ENCODE assay signal across 20 cellular contexts in the genomic region with DNA sequence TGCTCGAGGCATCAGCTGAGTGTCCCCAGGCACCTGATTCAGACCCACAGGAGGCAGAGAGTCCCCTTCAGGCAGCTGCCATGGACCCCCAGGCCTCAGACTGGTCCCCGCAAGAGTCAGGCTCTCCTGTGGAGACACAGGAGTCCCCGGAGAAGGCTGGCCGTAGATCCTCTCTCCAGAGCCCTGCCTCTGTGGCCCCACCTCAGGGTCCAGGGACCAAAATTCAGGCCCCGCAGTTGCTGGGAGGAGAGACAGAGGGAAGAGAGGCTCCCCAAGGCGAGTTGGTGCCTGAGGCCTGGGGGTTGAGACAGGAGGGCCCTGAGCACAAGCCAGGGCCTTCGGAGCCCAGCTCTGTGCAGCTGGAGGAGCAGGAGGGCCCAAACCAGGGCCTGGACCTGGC. TPM values are rescaled to one million over a fixed set of nuclear protein-coding genes. Genes with fewer than 3 reads are reported as not detected.
DNase-seq lines count a peak whose midpoint lies in the region; ATAC-seq and TF ChIP-seq lines count a peak whose summit lies in the region.
"Had no signal": no experiment of that assay in that cellular context is flagged by ENCODE, and none has a peak within 500 bp of the region (broad histone marks: within the 10 kb centered on the region; RNA-seq: fewer than 3 reads in every experiment).

No MANE protein-coding gene starts in this region.

- no peaks in the 10 kb centered on the region for H3K79me2 ChIP-seq in hepatocyte

- POLR2A ChIA-PET in Caco-2 (lab: Charles Lee): no interaction called here
- POLR2A ChIA-PET in Panc1 (lab: Charles Lee): no interaction called here

- no peaks in the 10 kb centered on the region for H3K27me3 ChIP-seq in Caco-2 (replicated peaks; ENCODE audit: control insufficient read depth, insufficient read depth, low read length)
- no peaks in the 10 kb centered on the region for H3K27me3 ChIP-seq in Panc1 (ENCODE audit: control insufficient read depth, insufficient read depth, low read length)
- H3K27me3 ChIP-seq in hepatocyte: no peaks in the 10 kb centered on the region

- H3K4me3 Mint-ChIP-seq in Caco-2 (ENCODE audit: unreplicated experiment): no peak overlapping the region
- H3K4me3 Mint-ChIP-seq in stimulated activated memory B cell treated with anti-CD40 and anti-IgM and Interleukin-4, amounts not matched to agents 10 μg/mL and 1 μg/mL and 100 μg/mL, for 72 hours: no peak overlapping the region
- H3K4me3 Mint-ChIP-seq: T-helper 1 cell treated with Interleukin-12 subunit alpha and Interleukin-12 subunit beta and Interleukin-4 antibody, amounts not matched to agents 30 μg/mL and 1 μg/mL, for 36 hours had no signal

- peak overlapping the region; percentile 13 for H3K27ac Mint-ChIP-seq in Caco-2 (ENCODE audit: unreplicated experiment)
- peak overlapping the region; percentile 17 for H3K27ac Mint-ChIP-seq in stimulated activated memory B cell treated with anti-CD40 and anti-IgM and Interleukin-4, amounts not matched to agents 10 μg/mL and 1 μg/mL and 100 μg/mL, for 72 hours
- H3K27ac Mint-ChIP-seq: T-helper 1 cell treated with Interleukin-12 subunit alpha and Interleukin-12 subunit beta and Interleukin-4 antibody, amounts not matched to agents 30 μg/mL and 1 μg/mL, for 36 hours had no signal

- ATAC-seq in Panc1: no peak
- ATAC-seq in stimulated activated memory B cell treated with anti-CD40 and anti-IgM and Interleukin-4, amounts not matched to agents 10 μg/mL and 1 μg/mL and 100 μg/mL, for 72 hours: no peak
- ATAC-seq: GM12878 had no signal

- H3K36me3 ChIP-seq in Caco-2 (ENCODE audit: control insufficient read depth, insufficient read depth, low read length) (no peaks in the 10 kb centered on the region), Panc1 (ENCODE audit: control insufficient read depth, insufficient read depth, low read length) (no peaks in the 10 kb centered on the region), hepatocyte (replicated peaks; ENCODE audit: insufficient read depth, low read depth) (no peaks in the 10 kb centered on the region)

- H3K4me3 ChIP-seq in Caco-2 (ENCODE audit: low read depth, low read length) (no peak overlapping the region), Panc1 (ENCODE audit: low read depth in 2 of 2, low read length in 2 of 2) (no peak overlapping the region), hepatocyte (no peak overlapping the region)
- H3K4me3 ChIP-seq: GM12878 had no signal

- H2AFZ ChIP-seq in hepatocyte: no peak overlapping the region

- DNase-seq in Caco-2 (no peak), Panc1 (ENCODE audit: low read depth, low spot score) (no peak), hepatocyte (ENCODE audit: low spot score) (peak; percentile 5), H4 (ENCODE audit: low spot score) (no peak), NCI-H1092 treated with DMSO at 0.1 percent for 48 hours (lab: John Stamatoyannopoulos, UW) (no peak), D341Med (ENCODE audit: low spot score) (no peak)
- DNase-seq: KBM-7; MV-4-11; NCI-H1105 treated with DMSO at 0.1 percent for 48 hours; NCI-H146; NCI-H1930; NCI-H2107; NCI-H524 treated with DMSO at 0.1 percent for 48 hours; NK-92 treated with Interleukin-12 subunit alpha and Interleukin-12 subunit beta, amount 100 ng/mL, for 24 hours; SIG-M5; SW 1271 had no signal

- H3K9me3 Mint-ChIP-seq in Caco-2 (ENCODE audit: unreplicated experiment): no peaks in the 10 kb centered on the region
- no peaks in the 10 kb centered on the region for H3K9me3 Mint-ChIP-seq in stimulated activated memory B cell treated with anti-CD40 and anti-IgM and Interleukin-4, amounts not matched to agents 10 μg/mL and 1 μg/mL and 100 μg/mL, for 72 hours
- H3K9me3 Mint-ChIP-seq: T-helper 1 cell treated with Interleukin-12 subunit alpha and Interleukin-12 subunit beta and Interleukin-4 antibody, amounts not matched to agents 30 μg/mL and 1 μg/mL, for 36 hours had no signal

- TF ChIP-seq CTCF in Caco-2 (IDR thresholded peaks at IDR 0.05; ENCODE audit: insufficient read depth in 1 of 2, low read depth in 1 of 2, low read length in 1 of 2, severe bottlenecking in 1 of 2, unreplicated experiment in 1 of 2) (no peak), Panc1 (IDR thresholded peaks at IDR 0.05) (no peak), hepatocyte (IDR thresholded peaks at IDR 0.05; ENCODE audit: poor library complexity) (no peak)

- H3K4me2 ChIP-seq in hepatocyte: no peak overlapping the region
- H3K4me2 ChIP-seq: SK-N-SH had no signal

- no peaks in the 10 kb centered on the region for H3K27me3 Mint-ChIP-seq in Caco-2 (ENCODE audit: insufficient read depth, unreplicated experiment)
- H3K27me3 Mint-ChIP-seq in stimulated activated memory B cell treated with anti-CD40 and anti-IgM and Interleukin-4, amounts not matched to agents 10 μg/mL and 1 μg/mL and 100 μg/mL, for 72 hours: no peaks in the 10 kb centered on the region

- in situ Hi-C loops in Panc1 (cut with HindIII; ENCODE audit: low pct_unique_long_range_greater_than_20kb, low sequenced_read_pairs): no loop called here

- H3K27ac ChIP-seq in Panc1 (ENCODE audit: low read length) (peak overlapping the region; percentile 19; the same call in 1 of the 2 replicates), hepatocyte (no peak overlapping the region)

- 95% methylated on average over 7 of the region's 7 CpGs for WGBS in hepatocyte (ENCODE audit: low lambda C conversion rate, missing lambda C conversion rate)

- no peaks in the 10 kb centered on the region for H4K20me1 ChIP-seq in hepatocyte (ENCODE audit: insufficient read depth, poor library complexity, severe bottlenecking)

- no peaks in the 10 kb centered on the region for H3K4me1 ChIP-seq in Caco-2
- peaks cover 33% of the 10 kb centered on the region for H3K4me1 ChIP-seq in Panc1 (ENCODE audit: control insufficient read depth, insufficient read depth, low read length)
- no peaks in the 10 kb centered on the region for H3K4me1 ChIP-seq in hepatocyte (ENCODE audit: insufficient read depth)

- intact Hi-C loops in Caco-2 (cut with micrococcal nuclease; ENCODE audit: unreplicated experiment) (no loop called here), Panc1 (cut with micrococcal nuclease; ENCODE audit: unreplicated experiment) (no loop called here)

- H3K9me2 ChIP-seq in hepatocyte (replicated peaks; ENCODE audit: insufficient read depth): no peaks in the 10 kb centered on the region
- H3K9me2 ChIP-seq: SK-N-SH had no signal

- BruUV-seq in Caco-2 (replicated peaks; lab: Mats Ljungman, UMichigan) (no TSS peak), Panc1 (replicated peaks; lab: Mats Ljungman, UMichigan) (no TSS peak)

- CTCF ChIA-PET in Caco-2 (lab: Charles Lee) (interaction anchor here (1.8 to 4.1 kb wide), 2 partner anchors 11 to 27 kb away, joined by 15 to 16 read pairs; a partner anchor contains a TSS), Panc1 (lab: Charles Lee) (interaction anchor here (1.1 to 2.4 kb wide), 3 partner anchors 11 to 26 kb away, joined by 3 to 10 read pairs (median 5); a partner anchor contains a TSS)

- H3K9me3 ChIP-seq in Caco-2 (no peaks in the 10 kb centered on the region), Panc1 (ENCODE audit: control insufficient read depth, insufficient read depth, low read depth, low read length) (no peaks in the 10 kb centered on the region), hepatocyte (ENCODE audit: low read depth) (no peaks in the 10 kb centered on the region)
- H3K9me3 ChIP-seq: SK-N-SH had no signal

- H3K4me1 Mint-ChIP-seq in Caco-2 (ENCODE audit: low read depth, unreplicated experiment): peaks cover 6% of the 10 kb centered on the region
- peaks cover 46% of the 10 kb centered on the region for H3K4me1 Mint-ChIP-seq in stimulated activated memory B cell treated with anti-CD40 and anti-IgM and Interleukin-4, amounts not matched to agents 10 μg/mL and 1 μg/mL and 100 μg/mL, for 72 hours

- H3K36me3 Mint-ChIP-seq in Caco-2 (ENCODE audit: insufficient read depth, unreplicated experiment): no peaks in the 10 kb centered on the region
- H3K36me3 Mint-ChIP-seq in stimulated activated memory B cell treated with anti-CD40 and anti-IgM and Interleukin-4, amounts not matched to agents 10 μg/mL and 1 μg/mL and 100 μg/mL, for 72 hours: peaks cover 59% of the 10 kb centered on the region

RNA-seq across cellular contexts. Expression of a gene that starts 4.2 kb away (rescaled TPM):
- total RNA-seq in Caco-2 (2022): 3.6 and 3.9 TPM in 2 replicates
- 17.1 TPM for total RNA-seq in Panc1 (2021; ENCODE audit: unreplicated experiment)
- 36.1 TPM for polyA plus RNA-seq in Panc1 (2012; ENCODE audit: insufficient read length)
- 4.9 TPM in 2 replicates for total RNA-seq in hepatocyte
- polyA plus RNA-seq in hepatocyte: 9.1 and 10.0 TPM in 2 replicates
- total RNA-seq in H4 (2014; rRNA removed; shearing (Covaris generic)): 1.2 and 1.8 TPM in 2 replicates

RNA-seq across cellular contexts. Expression of a gene that starts 14.8 kb away (rescaled TPM):
- 95.7 and 98.6 TPM in 2 replicates for total RNA-seq in Caco-2 (2022)
- total RNA-seq in Panc1 (2021; ENCODE audit: unreplicated experiment): 74.0 TPM
- 74.3 TPM for polyA plus RNA-seq in Panc1 (2012; ENCODE audit: insufficient read length)
- 31.3 and 35.9 TPM in 2 replicates for total RNA-seq in hepatocyte
- polyA plus RNA-seq in hepatocyte: 44.0 and 44.8 TPM in 2 replicates
- total RNA-seq in H4 (2014; rRNA removed; shearing (Covaris generic)): 20.4 and 33.2 TPM in 2 replicates

RNA-seq across cellular contexts. Expression of a gene that starts 26.2 kb away (rescaled TPM):
- total RNA-seq in Caco-2 (2022) (269 and 306 TPM in 2 replicates), Panc1 (2021; ENCODE audit: unreplicated experiment) (492 TPM), hepatocyte (261 and 267 TPM in 2 replicates)
- 1,326 TPM for polyA plus RNA-seq in Panc1 (2012; ENCODE audit: insufficient read length)
- polyA plus RNA-seq in hepatocyte: 517 and 542 TPM in 2 replicates
- total RNA-seq in H4 (2014; rRNA removed; shearing (Covaris generic)): 186 and 206 TPM in 2 replicates

RNA-seq across cellular contexts. Expression of a gene that starts 26.8 kb away (rescaled TPM):
- total RNA-seq in Caco-2 (2022) (235 and 246 TPM in 2 replicates), Panc1 (2021; ENCODE audit: unreplicated experiment) (341 TPM), hepatocyte (210 and 244 TPM in 2 replicates)
- 654 TPM for polyA plus RNA-seq in Panc1 (2012; ENCODE audit: insufficient read length)
- polyA plus RNA-seq in hepatocyte: 292 and 311 TPM in 2 replicates
- 511 and 714 TPM in 2 replicates for total RNA-seq in H4 (2014; rRNA removed; shearing (Covaris generic))

RNA-seq across cellular contexts. Expression of a gene that starts 38.8 kb away (rescaled TPM):
- total RNA-seq in Caco-2 (2022) (66.9 and 71.7 TPM in 2 replicates), Panc1 (2021; ENCODE audit: unreplicated experiment) (81.6 TPM), hepatocyte (52.1 and 62.0 TPM in 2 replicates)
- polyA plus RNA-seq in Panc1 (2012; ENCODE audit: insufficient read length): 60.2 TPM
- polyA plus RNA-seq in hepatocyte: 51.3 and 57.4 TPM in 2 replicates
- 16.2 and 28.2 TPM in 2 replicates for total RNA-seq in H4 (2014; rRNA removed; shearing (Covaris generic))
